ENCODE assay signal across 8 cellular contexts in the genomic region with DNA sequence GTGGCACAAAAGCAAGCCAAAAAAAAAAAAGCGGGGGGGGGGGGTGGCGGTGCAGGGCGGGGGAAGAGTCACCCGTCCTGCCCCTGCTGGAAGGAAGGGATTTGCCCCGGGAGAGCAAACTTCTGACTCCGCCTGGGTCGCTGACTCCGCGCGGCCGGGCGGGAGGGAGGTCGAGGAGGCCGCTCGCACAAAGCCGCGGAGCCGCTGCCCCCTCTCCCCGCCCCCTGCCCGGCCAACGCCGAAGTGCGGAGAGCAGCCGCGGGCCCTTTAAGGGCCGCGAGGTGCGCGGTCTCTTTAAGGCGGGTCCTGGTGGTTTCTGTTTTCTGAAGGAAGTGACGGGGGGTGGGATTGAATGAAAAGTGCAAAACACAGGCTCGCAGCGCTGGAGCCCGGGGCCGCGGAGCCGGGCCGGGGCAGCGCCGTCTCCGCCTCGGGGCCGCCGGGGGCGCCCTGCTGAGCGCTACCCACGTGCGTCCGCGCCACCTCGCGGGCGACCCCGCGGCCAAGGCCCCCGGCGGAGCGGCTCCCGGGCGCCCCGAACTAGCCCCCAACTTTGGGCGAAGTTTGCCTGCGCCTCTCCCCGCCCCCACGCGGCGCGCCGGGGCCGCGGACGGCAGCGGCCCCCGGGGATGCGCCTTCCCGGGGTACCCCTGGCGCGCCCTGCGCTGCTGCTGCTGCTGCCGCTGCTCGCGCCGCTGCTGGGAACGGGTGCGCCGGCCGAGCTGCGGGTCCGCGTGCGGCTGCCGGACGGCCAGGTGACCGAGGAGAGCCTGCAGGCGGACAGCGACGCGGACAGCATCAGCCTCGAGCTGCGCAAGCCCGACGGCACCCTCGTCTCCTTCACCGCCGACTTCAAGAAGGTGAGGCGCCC. TPM values are rescaled to one million over a fixed set of nuclear protein-coding genes. Genes with fewer than 3 reads are reported as not detected.
A peak's percentile ranks its signal among the peaks of the same experiment; 100 is the strongest.
DNase-seq lines count a peak whose midpoint lies in the region; ATAC-seq and TF ChIP-seq lines count a peak whose summit lies in the region.

Gene OAF, plus strand, starts transcription at position 382 of the 871 bp plus-strand sequence. Its CDS starts 248 bp downstream, at position 630.

- H3K4me1 ChIP-seq in CD8-positive, alpha-beta T cell (ENCODE audit: insufficient read depth, low read length), result peaks cover 13% of the 10 kb centered on the region
- peaks cover 36% of the 10 kb centered on the region for H3K4me1 ChIP-seq in HUES6 (ENCODE audit: control insufficient read depth, insufficient read depth, low read length)
- H3K4me1 ChIP-seq in psoas muscle, result peaks cover 9% of the 10 kb centered on the region
- no peaks in the 10 kb centered on the region for H3K4me1 ChIP-seq in urinary bladder (ENCODE audit: insufficient read depth)

- peak within 1 kb of the TSS; percentile 87 for H3K4me3 ChIP-seq in CD8-positive, alpha-beta T cell (ENCODE audit: low read depth, low read length)
- H3K4me3 ChIP-seq in HUES6 (ENCODE audit: low read depth, low read length), result peak within 1 kb of the TSS; percentile 70
- H3K4me3 ChIP-seq in psoas muscle, result peak within 1 kb of the TSS; percentile 68
- H3K4me3 ChIP-seq in urinary bladder (ENCODE audit: low read depth, low read length), result peak within 1 kb of the TSS; percentile 88

- H3K9ac ChIP-seq in HUES6 (ENCODE audit: low read length), result peak within 1 kb of the TSS; percentile 55

- H3K27me3 ChIP-seq in CD8-positive, alpha-beta T cell (ENCODE audit: insufficient read depth, low read length), result no peaks in the 10 kb centered on the region
- H3K27me3 ChIP-seq in HUES6 (ENCODE audit: control insufficient read depth, insufficient read depth, low read length), result peaks cover 89% of the 10 kb centered on the region
- H3K27me3 ChIP-seq in psoas muscle (ENCODE audit: insufficient read depth in 3 of 3, low read length in 2 of 3), result peaks cover 0 to 29% (median 3%) of the 10 kb centered on the region in 3 donors

- peak within 1 kb of the TSS; percentile 63 for H3K27ac Mint-ChIP-seq in CD8-positive, alpha-beta T cell

- 1 to 2% (median 1%) methylated on average over 58 to 106 of the region's 106 CpGs for WGBS in psoas muscle, 3 donors
- WGBS in urinary bladder, result under 1% methylated on average over 104 of the region's 106 CpGs

- intact Hi-C loops in CD8-positive, alpha-beta T cell (cut with DNase I, micrococcal nuclease), result loop anchor here (1.0 to 5.0 kb wide), 3 partner anchors 39 to 484 kb away; partner anchors contain the start of gene NECTIN1 (in 2 of the 2)
- intact Hi-C loops in left ventricle myocardium superior (cut with micrococcal nuclease) (no loop called here), psoas muscle (cut with DNase I) (no loop called here)

- peak; percentile 10 to 75 (median 57) for DNase-seq in CD8-positive, alpha-beta T cell
- DNase-seq in GM20000 (ENCODE audit: low spot score) (peak; percentile 93), T follicular helper cell (ENCODE audit: low read depth) (peak; percentile 29), left ventricle myocardium superior (peak; percentile 90), psoas muscle (peak; percentile 81 to 87)

- peaks cover 15% of the 10 kb centered on the region for H3K27me3 Mint-ChIP-seq in CD8-positive, alpha-beta T cell (ENCODE audit: low read depth)

- ATAC-seq in CD8-positive, alpha-beta T cell, result peak; percentile 91
- ATAC-seq in left ventricle myocardium superior, result peak; percentile 86
- ATAC-seq in psoas muscle, result peak; percentile 61 to 80 (median 68)

- H3K9me3 Mint-ChIP-seq in CD8-positive, alpha-beta T cell, result no peaks in the 10 kb centered on the region

- H3K4me3 Mint-ChIP-seq in CD8-positive, alpha-beta T cell, result peak within 1 kb of the TSS; percentile 93

- POLR2A ChIA-PET in CD8-positive, alpha-beta T cell (lab: Charles Lee), result no interaction called here

- H3K36me3 Mint-ChIP-seq in CD8-positive, alpha-beta T cell, result peaks cover 6% of the 10 kb centered on the region

- no peaks in the 10 kb centered on the region for H3K9me3 ChIP-seq in CD8-positive, alpha-beta T cell (ENCODE audit: low read length)
- H3K9me3 ChIP-seq in HUES6 (ENCODE audit: control insufficient read depth, insufficient read depth, low read depth, low read length), result no peaks in the 10 kb centered on the region
- no peaks in the 10 kb centered on the region for H3K9me3 ChIP-seq in psoas muscle

- H3K27ac ChIP-seq in CD8-positive, alpha-beta T cell (ENCODE audit: low read depth, low read length), result peak within 1 kb of the TSS; percentile 20
- H3K27ac ChIP-seq in HUES6 (ENCODE audit: low read depth, low read length) (no peak within 1 kb of the TSS), angular gyrus (ENCODE audit: low read depth, low read length) (peak within 1 kb of the TSS; percentile 72), psoas muscle (peak within 1 kb of the TSS; percentile 36), urinary bladder (ENCODE audit: low read depth) (peak within 1 kb of the TSS; percentile 76)

- H3K36me3 ChIP-seq in CD8-positive, alpha-beta T cell (ENCODE audit: insufficient read depth, low read length), result no peaks in the 10 kb centered on the region
- H3K36me3 ChIP-seq in HUES6 (ENCODE audit: control insufficient read depth, insufficient read depth, low read length), result no peaks in the 10 kb centered on the region
- no peaks in the 10 kb centered on the region for H3K36me3 ChIP-seq in psoas muscle (ENCODE audit: insufficient read depth in 1 of 2, low read depth in 1 of 2)
- H3K36me3 ChIP-seq in urinary bladder (ENCODE audit: insufficient read depth), result no peaks in the 10 kb centered on the region

- H3K4me1 Mint-ChIP-seq in CD8-positive, alpha-beta T cell (ENCODE audit: low read depth), result peaks cover 21% of the 10 kb centered on the region

- no peak for TF ChIP-seq CTCF in CD8-positive, alpha-beta T cell (IDR thresholded peaks at IDR 0.05)
- TF ChIP-seq CTCF in GM20000 (IDR thresholded peaks at IDR 0.05; ENCODE audit: extremely low read depth, missing control alignments) (peak; percentile 8), psoas muscle (IDR thresholded peaks at IDR 0.05) (no peak)

- CTCF ChIA-PET in CD8-positive, alpha-beta T cell (lab: Charles Lee), result interaction anchor here (1.4 to 2.6 kb wide), 2 partner anchors 18 to 29 kb away, joined by 3 to 9 read pairs; no protein-coding TSS in a partner anchor

RNA-seq across cellular contexts. Expression of gene OAF, which starts in this region (rescaled TPM):
- 1 to 10 TPM; 5.5 to 6.5 TPM for total RNA-seq in CD8-positive, alpha-beta T cell
- total RNA-seq in left ventricle myocardium superior (27.9 TPM), psoas muscle (10 to 100 TPM in 2 of 4 donors, 1 to 10 TPM in 2; 5.6 to 15.3 (median 9.4) TPM), urinary bladder (25.5 TPM)
- polyA plus RNA-seq in psoas muscle (1 to 10 TPM; 3.2 to 9.0 (median 8.1) TPM), urinary bladder (50.2 TPM)

Comparison
In these comparisons a context has a peak if more than half of its experiments do, and no peak if none do; other contexts are left out.
1. DNase-seq: peak in every context shown above with its lines; median percentile 93 in GM20000; 90 in left ventricle myocardium superior; 84 in psoas muscle; 57 in CD8-positive, alpha-beta T cell; 29 in T follicular helper cell.
2. intact Hi-C loops: an anchor here in CD8-positive, alpha-beta T cell (1.0 to 5.0 kb wide); none called in left ventricle myocardium superior and psoas muscle.